In genomic region chr20:4972506-4973251, GRCh38 we compare ENCODE assay signal across 1 cellular context.
TF ChIP-seq lines count a peak whose summit lies in the region.

No MANE protein-coding gene starts in this region.

TF ChIP-seq in K562, 482 proteins besides CTCF, POLR2A, EP300 and RAD21:
- TF ChIP-seq RREB1 (CRISPR knock-in tag; IDR thresholded peaks at IDR 0.05) (no peak), PBX2 (CRISPR knock-in tag; IDR thresholded peaks at IDR 0.05; ENCODE audit: low read depth) (no peak), PBX2 (tag; conservative IDR thresholded peaks at IDR 0.05; ENCODE audit: low read depth) (peak; percentile 78), MEIS2 (IDR thresholded peaks at IDR 0.05; ENCODE audit: partially characterized antibody) (peak; percentile 69), PKNOX1 (IDR thresholded peaks at IDR 0.05) (peak; percentile 46; the same call in 1 of the 2 replicates), NFE2L1 (tag; IDR thresholded peaks at IDR 0.05; ENCODE audit: borderline replicate concordance, low read depth) (no peak)
